ENCODE assay signal across 24 cellular contexts in the genomic region with DNA sequence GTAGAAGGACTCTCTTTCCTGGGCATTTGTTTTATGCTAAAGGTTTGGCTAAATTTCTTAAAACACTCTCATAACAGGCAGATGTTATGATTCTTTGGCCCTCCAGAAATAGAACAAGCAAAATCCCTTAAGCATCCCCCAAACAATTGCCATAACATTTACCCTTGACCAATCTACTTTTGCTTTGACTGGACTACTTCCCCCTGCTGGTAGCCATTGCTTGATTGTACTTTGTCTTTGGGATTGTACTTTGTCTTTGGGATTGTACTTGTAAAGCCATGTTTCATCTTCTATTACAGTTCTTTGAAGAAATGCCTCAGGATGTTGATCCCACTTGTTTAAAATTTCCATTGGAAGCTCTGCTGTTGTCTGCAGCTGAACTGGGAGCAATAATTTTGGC. TPM values are rescaled to one million over a fixed set of nuclear protein-coding genes. Genes with fewer than 3 reads are reported as not detected.
DNase-seq lines count a peak whose midpoint lies in the region; ATAC-seq, FAIRE-seq and TF ChIP-seq lines count a peak whose summit lies in the region.
"Had no signal": no experiment of that assay in that cellular context is flagged by ENCODE, and none has a peak within 500 bp of the region (broad histone marks: within the 10 kb centered on the region; RNA-seq: fewer than 3 reads in every experiment).

No MANE protein-coding gene starts in this region.

- H3K4me3 ChIP-seq in GM12864 (ENCODE audit: low read depth, low read length) (no peak overlapping the region), GM12878 (no peak overlapping the region), right lobe of liver (no peak overlapping the region)
- H3K4me3 ChIP-seq: heart right ventricle, psoas muscle, skin epidermis, upper lobe of left lung had no signal

- no peak overlapping the region for H3K9ac ChIP-seq in GM12878 (ENCODE audit: control insufficient read depth, insufficient read depth, low read length)

- no peak for TF ChIP-seq EP300 in GM12878 (IDR thresholded peaks at IDR 0.05; ENCODE audit: borderline replicate concordance in 1 of 2, control insufficient read depth in 1 of 2, low read depth in 2 of 2, low read length in 2 of 2)

- H3K27me3 ChIP-seq in GM12878 (replicated peaks in 1 of 2; ENCODE audit: control insufficient read depth in 2 of 2, insufficient read depth in 2 of 2, low read length in 1 of 2): no peaks in the 10 kb centered on the region
- no peaks in the 10 kb centered on the region for H3K27me3 ChIP-seq in right lobe of liver
- H3K27me3 ChIP-seq: upper lobe of left lung had no signal

- TF ChIP-seq POLR2A in GM12878 (IDR thresholded peaks at IDR 0.05; ENCODE audit: low read depth, low read length) (no peak), right lobe of liver (IDR thresholded peaks at IDR 0.05) (no peak)

- in situ Hi-C loops in GM12878 (cut with MboI): loop anchor here (5.0 to 10.0 kb wide), 2 partner anchors 133 to 220 kb away; no protein-coding TSS in a partner anchor

- no peak overlapping the region for H3K4me2 ChIP-seq in GM12878 (ENCODE audit: control insufficient read depth, insufficient read depth)

- TF ChIP-seq RAD21 in GM12878 (IDR thresholded peaks at IDR 0.05; ENCODE audit: insufficient read depth, low read depth, low read length): no peak

- RAD21 ChIA-PET in GM12878 (lab: Charles Lee; ENCODE audit: unreplicated experiment): interaction anchor here (1.6 to 2.1 kb wide), 2 partner anchors 135 to 138 kb away, joined by 4 to 12 read pairs; no protein-coding TSS in a partner anchor

- DNase-seq in GM12864 (ENCODE audit: low read depth) (no peak), GM12878 (ENCODE audit: low read depth, low spot score) (no peak), right lobe of liver (no peak), pons (ENCODE audit: low spot score) (no peak), NCI-H2171 treated with DMSO at 0.1 percent for 48 hours (lab: John Stamatoyannopoulos, UW) (no peak)
- no peak for DNase-seq in activated CD4-positive, alpha-beta T cell treated with anti-CD3 and anti-CD28 coated beads, Interleukin-2, amount 50 U/mL, for 48 hours
- DNase-seq: activated CD4-positive, alpha-beta T cell treated with anti-CD3 and anti-CD28 coated beads for 1 hour; activated naive CD8-positive, alpha-beta T cell treated with anti-CD3 and anti-CD28 coated beads for 36 hours; heart right ventricle; KBM-7; NCI-H1105; NCI-H524; psoas muscle; SHP77 treated with DMSO at 0.1 percent for 48 hours; stimulated activated CD4-positive, alpha-beta T cell treated with anti-CD3 and anti-CD28 coated beads, Interleukin-4, amount 100 ng/mL, for 1 hour; upper lobe of left lung had no signal

- H3K36me3 ChIP-seq in GM12878 (ENCODE audit: control insufficient read depth in 2 of 2, insufficient read depth in 2 of 2, low read length in 1 of 2): no peaks in the 10 kb centered on the region
- H3K36me3 ChIP-seq in right lobe of liver: no peaks in the 10 kb centered on the region
- H3K36me3 ChIP-seq: heart right ventricle, upper lobe of left lung had no signal

- no peak for FAIRE-seq in GM12878 (lab: Jason Lieb, UNC)
- FAIRE-seq: endometrium had no signal

- H3K4me1 ChIP-seq in GM12878 (ENCODE audit: control insufficient read depth, insufficient read depth, low read length): no peaks in the 10 kb centered on the region
- H3K4me1 ChIP-seq in right lobe of liver: peaks cover 0 to 7% (median 2%) of the 10 kb centered on the region in 4 donors
- H3K4me1 ChIP-seq: heart right ventricle, psoas muscle, upper lobe of left lung had no signal

- intact Hi-C loops in GM12878 (cut with micrococcal nuclease; ENCODE audit: unreplicated experiment) (loop anchor here (5.0 kb wide), 1 partner anchor 208 kb away; a partner anchor contains a TSS), right lobe of liver (cut with DNase I) (loop anchor here (10.0 kb wide), 1 partner anchor 130 kb away; no protein-coding TSS in a partner anchor)

- POLR2A ChIA-PET in GM12878 (lab: Charles Lee): no interaction called here

- SMC1A ChIA-PET in GM12878 (lab: Charles Lee; ENCODE audit: uncharacterized antibody, unreplicated experiment): interaction anchor here (2.1 kb wide), 1 partner anchor 138 kb away, joined by 10 read pairs; no protein-coding TSS in a partner anchor

- peak; percentile 24 for TF ChIP-seq CTCF in GM12864 (IDR thresholded peaks at IDR 0.05; ENCODE audit: low read depth, low read length, missing control alignments)
- peak; percentile 16; the same call in 1 of the 2 replicates for TF ChIP-seq CTCF in LNCAP (IDR thresholded peaks at IDR 0.05)
- TF ChIP-seq CTCF in GM12878 (IDR thresholded peaks at IDR 0.05 in 2 of 3, conservative IDR thresholded peaks at IDR 0.05 in 1 of 3; ENCODE audit: control insufficient read depth in 2 of 3, extremely low read depth in 1 of 3, insufficient read depth in 1 of 3, low read depth in 3 of 3, low read length in 3 of 3): peak in 2 of 3 experiments; percentile 15 to 27; a peak in 3 of 6 replicates
- TF ChIP-seq CTCF in right lobe of liver (IDR thresholded peaks at IDR 0.05): peak; percentile 30 to 44 (median 36)

- 0 out of 3 replicates have a peak, but pooled peaks have one; percentile 19 for ATAC-seq in GM12878
- peak in 1 of 4 donors; percentile 18 for ATAC-seq in right lobe of liver
- no peak for ATAC-seq in HG03469 (IDR thresholded peaks at IDR 0.05; ENCODE audit: unreplicated experiment)
- ATAC-seq: heart right ventricle, left lobe of liver, psoas muscle had no signal

- no peaks in the 10 kb centered on the region for H3K9me3 ChIP-seq in GM12878 (replicated peaks; ENCODE audit: control insufficient read depth, insufficient read depth, low read length)
- no peaks in the 10 kb centered on the region for H3K9me3 ChIP-seq in right lobe of liver
- H3K9me3 ChIP-seq: heart right ventricle, psoas muscle, upper lobe of left lung had no signal

- BruUV-seq in GM12878 (replicated peaks; lab: Mats Ljungman, UMichigan): no TSS peak

- H3K27ac ChIP-seq in GM12878 (ENCODE audit: control insufficient read depth, insufficient read depth) (no peak overlapping the region), right lobe of liver (no peak overlapping the region)
- H3K27ac ChIP-seq: heart right ventricle, psoas muscle, skin epidermis, upper lobe of left lung had no signal

- CTCF ChIA-PET in GM12878 (lab: Yijun Ruan, JAX): interaction anchor here (0.9 to 2.4 kb wide), 2 partner anchors 208 to 373 kb away, joined by 3 to 13 read pairs; a partner anchor contains a TSS

- H3K79me2 ChIP-seq in GM12878 (ENCODE audit: control insufficient read depth, insufficient read depth, low read length): no peaks in the 10 kb centered on the region

- no peak overlapping the region for H2AFZ ChIP-seq in GM12878 (ENCODE audit: control insufficient read depth, low read depth, low read length)

- no peaks in the 10 kb centered on the region for H4K20me1 ChIP-seq in GM12878 (ENCODE audit: control insufficient read depth, insufficient read depth)

TF ChIP-seq in GM12878, 131 proteins besides CTCF, POLR2A, EP300 and RAD21 (continues in another document):
- TF ChIP-seq WRNIP1 (IDR thresholded peaks at IDR 0.05; ENCODE audit: borderline replicate concordance, low read depth, low read length): no peak
- TF ChIP-seq RUNX3 (IDR thresholded peaks at IDR 0.05; ENCODE audit: low read length): 0 out of 2 replicates have a peak, but pooled peaks have one; percentile 11
- TF ChIP-seq MTA3 (IDR thresholded peaks at IDR 0.05; ENCODE audit: borderline replicate concordance, low read length): no peak
- TF ChIP-seq STAT3 (IDR thresholded peaks at IDR 0.05; ENCODE audit: low read depth, low read length): no peak
- TF ChIP-seq BCL11A (IDR thresholded peaks at IDR 0.05; ENCODE audit: low read depth, low read length): no peak
- peak; percentile 18; the same call in 1 of the 2 replicates for TF ChIP-seq JUNB (IDR thresholded peaks at IDR 0.05)
- no peak for TF ChIP-seq MEF2B (IDR thresholded peaks at IDR 0.05; ENCODE audit: partially characterized antibody, poor library complexity, severe bottlenecking)

RNA-seq across cellular contexts. Expression of a gene that starts 53.3 kb away (rescaled TPM):
- total RNA-seq in GM12878 (2013; cell fraction: nucleolus; rRNA removed): not detected in 2 replicates
- total RNA-seq in GM12878 (2014; rRNA removed): not detected in 2 replicates
- total RNA-seq in GM12878 (2014; rRNA removed; fragmentation: Illumina TruSeq; extraction: Trizol): not detected in 2 replicates
- 0.18 TPM in 1 of 2 replicates, not detected in the other for total RNA-seq in GM12878 (2021)
- polyA plus RNA-seq in GM12878 (2011; ENCODE audit: low read depth): not detected
- not detected in 2 replicates for polyA plus RNA-seq in GM12878 (2011; rRNA removed)
- polyA plus RNA-seq in GM12878 (2011; cell fraction: cytosol; rRNA removed): not detected in 2 replicates
- not detected in 2 replicates for polyA plus RNA-seq in GM12878 (2011; cell fraction: nucleus; rRNA removed)
- not detected in 2 replicates for polyA plus RNA-seq in GM12878 (2012)
- not detected in 2 replicates for polyA plus RNA-seq in GM12878 (2014; fragmentation: Illumina TruSeq; extraction: Trizol)
- polyA plus RNA-seq in GM12878 (2014; fragmentation: Nextera tagmentation; extraction: Ambion mirVana): not detected
- not detected in 2 replicates for polyA plus RNA-seq in GM12878 (2014; rRNA removed)
- polyA plus RNA-seq in GM12878 (2016; fragmentation: Nextera tagmentation; extraction: Ambion mirVana): not detected
- not detected in 2 replicates for polyA minus RNA-seq in GM12878 (2011; rRNA and poly(A)+ RNA removed)
- not detected in 2 replicates for polyA minus RNA-seq in GM12878 (2011; cell fraction: cytosol; rRNA and poly(A)+ RNA removed)
- polyA minus RNA-seq in GM12878 (2011; cell fraction: nucleus; rRNA and poly(A)+ RNA removed): not detected in 2 replicates
- total RNA-seq in right lobe of liver: 100 to 1,000 TPM in 3 of 6 experiments, 10 to 100 TPM in 3; 62.2 to 399 (median 159) TPM
- total RNA-seq: activated naive CD8-positive, alpha-beta T cell treated with anti-CD3 and anti-CD28 coated beads for 36 hours; activated T-helper 1 cell treated with anti-CD3 and anti-CD28 coated beads, Interleukin-12 subunit alpha, Interleukin-12 subunit beta, Interleukin-2, Interleukin-4 antibody, amounts not matched to agents 30 ng/mL and 10 ng/mL and 1 ng/mL, durations not matched to agents 14 hours and 24 hours and 36 hours; Daoy; neural crest cell; upper lobe of left lung had no signal

RNA-seq across cellular contexts. Expression of a gene that starts 59.5 kb away (rescaled TPM):
- 0.42 and 0.75 TPM in 2 replicates for total RNA-seq in GM12878 (2013; cell fraction: nucleolus; rRNA removed)
- 0.40 and 0.93 TPM in 2 replicates for total RNA-seq in GM12878 (2014; rRNA removed)
- total RNA-seq in GM12878 (2014; rRNA removed; fragmentation: Illumina TruSeq; extraction: Trizol): 0.67 and 0.97 TPM in 2 replicates
- total RNA-seq in GM12878 (2021): 0.95 and 1.2 TPM in 2 replicates
- polyA plus RNA-seq in GM12878 (2011; ENCODE audit: low read depth): not detected
- 0.43 and 0.52 TPM in 2 replicates for polyA plus RNA-seq in GM12878 (2011; rRNA removed)
- 0.09 and 0.20 TPM in 2 replicates for polyA plus RNA-seq in GM12878 (2011; cell fraction: cytosol; rRNA removed)
- 0.12 TPM in 1 of 2 replicates, not detected in the other for polyA plus RNA-seq in GM12878 (2011; cell fraction: nucleus; rRNA removed)
- not detected in 2 replicates for polyA plus RNA-seq in GM12878 (2012)
- polyA plus RNA-seq in GM12878 (2014; fragmentation: Illumina TruSeq; extraction: Trizol): 0.97 and 1.9 TPM in 2 replicates
- under 1 TPM; 0.38 to 0.47 TPM for polyA plus RNA-seq in GM12878 (2014; fragmentation: Nextera tagmentation; extraction: Ambion mirVana)
- polyA plus RNA-seq in GM12878 (2014; rRNA removed): 0.72 and 1.3 TPM in 2 replicates
- under 1 TPM; 0.13 to 0.26 TPM for polyA plus RNA-seq in GM12878 (2016; fragmentation: Nextera tagmentation; extraction: Ambion mirVana)
- 0.22 TPM in 1 of 2 replicates, not detected in the other for polyA minus RNA-seq in GM12878 (2011; rRNA and poly(A)+ RNA removed)
- polyA minus RNA-seq in GM12878 (2011; cell fraction: cytosol; rRNA and poly(A)+ RNA removed): not detected in 2 replicates
- polyA minus RNA-seq in GM12878 (2011; cell fraction: nucleus; rRNA and poly(A)+ RNA removed): not detected in 2 replicates
- total RNA-seq in right lobe of liver: not detected
- total RNA-seq: activated naive CD8-positive, alpha-beta T cell treated with anti-CD3 and anti-CD28 coated beads for 36 hours; activated T-helper 1 cell treated with anti-CD3 and anti-CD28 coated beads, Interleukin-12 subunit alpha, Interleukin-12 subunit beta, Interleukin-2, Interleukin-4 antibody, amounts not matched to agents 30 ng/mL and 10 ng/mL and 1 ng/mL, durations not matched to agents 14 hours and 24 hours and 36 hours; left lobe of liver; psoas muscle; upper lobe of left lung had no signal
- polyA plus RNA-seq: psoas muscle had no signal

Comparison
In these comparisons a context has a peak if more than half of its experiments do, and no peak if none do; other contexts are left out.
1. RNA of a gene that starts 53.3 kb away (total RNA-seq): 62.2 to 399 TPM in right lobe of liver; 0.18 TPM in GM12878; every median in the first group is over 10 times any median in the second.
2. Peak in every context shown above with its lines, with median percentiles within 50 percentile points of each other: CTCF ChIP-seq.